In genomic region chr2:126781806-126782205, GRCh38 we compare ENCODE assay signal across 1 cellular context.
TF ChIP-seq lines count a peak whose summit lies in the region.

No MANE protein-coding gene starts in this region.

TF ChIP-seq in H1, 55 proteins besides CTCF, POLR2A, EP300 and RAD21:
- TF ChIP-seq NANOG (IDR thresholded peaks at IDR 0.05; ENCODE audit: insufficient read depth, low read depth, low read length, poor library complexity, severe bottlenecking) (no peak), ASH2L (IDR thresholded peaks at IDR 0.05; ENCODE audit: low read length) (no peak), FOSL1 (IDR thresholded peaks at IDR 0.05; ENCODE audit: insufficient read depth, low read depth, low read length) (no peak), SRF (IDR thresholded peaks at IDR 0.05; ENCODE audit: low read depth, low read length) (no peak), YY1 (IDR thresholded peaks at IDR 0.05; ENCODE audit: low read depth, low read length) (no peak), RXRA (IDR thresholded peaks at IDR 0.05; ENCODE audit: insufficient read depth, low read depth, low read length) (no peak), TCF12 (IDR thresholded peaks at IDR 0.05; ENCODE audit: low read depth, low read length) (no peak), RBBP5 (IDR thresholded peaks at IDR 0.05; ENCODE audit: borderline replicate concordance, low read depth, low read length) (no peak), KDM4A (IDR thresholded peaks at IDR 0.05; ENCODE audit: low read depth, low read length, severe bottlenecking) (no peak), ZNF274 (IDR thresholded peaks at IDR 0.05; ENCODE audit: borderline replicate concordance, extremely low read depth, low read length) (no peak), SIRT6 (IDR thresholded peaks at IDR 0.05; ENCODE audit: low read length) (no peak), ATF2 (IDR thresholded peaks at IDR 0.05; ENCODE audit: low read length) (no peak), SP4 (IDR thresholded peaks at IDR 0.05; ENCODE audit: low read length) (no peak)
- TF ChIP-seq, protein P1, sequence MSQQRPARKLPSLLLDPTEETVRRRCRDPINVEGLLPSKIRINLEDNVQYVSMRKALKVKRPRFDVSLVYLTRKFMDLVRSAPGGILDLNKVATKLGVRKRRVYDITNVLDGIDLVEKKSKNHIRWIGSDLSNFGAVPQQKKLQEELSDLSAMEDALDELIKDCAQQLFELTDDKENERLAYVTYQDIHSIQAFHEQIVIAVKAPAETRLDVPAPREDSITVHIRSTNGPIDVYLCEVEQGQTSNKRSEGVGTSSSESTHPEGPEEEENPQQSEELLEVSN (IDR thresholded peaks at IDR 0.05), result no peak
